14 cellular contexts compared by ENCODE assay signal in the genomic region with DNA sequence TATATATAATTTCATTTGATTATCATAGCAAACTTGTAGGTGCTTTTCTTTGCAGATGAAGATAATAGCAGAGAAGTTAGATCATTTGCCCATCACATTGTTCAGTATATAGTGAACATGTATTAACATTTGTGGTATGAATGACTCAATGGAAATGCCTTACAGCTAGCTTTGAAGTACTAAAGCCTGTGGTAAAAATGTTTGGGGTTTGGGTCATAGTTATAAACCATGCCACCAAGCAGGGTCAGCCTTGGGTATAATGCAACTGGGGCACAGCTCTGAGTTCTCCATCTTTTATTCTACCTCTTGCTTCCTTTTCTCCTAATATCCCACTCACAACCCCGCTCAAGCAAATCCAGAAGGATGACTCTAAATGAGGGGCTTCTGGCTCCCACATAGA.
A peak's percentile ranks its signal among the peaks of the same experiment; 100 is the strongest.
DNase-seq lines count a peak whose midpoint lies in the region; ATAC-seq and TF ChIP-seq lines count a peak whose summit lies in the region.
"Had no signal": no experiment of that assay in that cellular context is flagged by ENCODE, and none has a peak within 500 bp of the region (broad histone marks: within the 10 kb centered on the region; RNA-seq: fewer than 3 reads in every experiment).

No MANE protein-coding gene starts in this region.

- no peaks in the 10 kb centered on the region for H3K9me3 ChIP-seq in SK-N-SH
- H3K9me3 ChIP-seq in smooth muscle cell (replicated peaks; ENCODE audit: low read depth), result no peaks in the 10 kb centered on the region
- no peaks in the 10 kb centered on the region for H3K9me3 ChIP-seq in PC-9 (ENCODE audit: insufficient read depth, low read depth)
- H3K9me3 ChIP-seq: right lobe of liver, suprapubic skin had no signal

- no peak for TF ChIP-seq CTCF in SK-N-SH (IDR thresholded peaks at IDR 0.05)
- TF ChIP-seq CTCF in fibroblast of mammary gland (conservative IDR thresholded peaks at IDR 0.05; ENCODE audit: control insufficient read depth, insufficient read depth, low read depth, low read length), result no peak
- TF ChIP-seq CTCF in smooth muscle cell (IDR thresholded peaks at IDR 0.05; ENCODE audit: borderline replicate concordance, insufficient read depth, poor library complexity, severe bottlenecking), result no peak
- no peak for TF ChIP-seq CTCF in PC-9 (conservative IDR thresholded peaks at IDR 0.05)

- H3K9me2 ChIP-seq in SK-N-SH (no peaks in the 10 kb centered on the region), PC-9 (ENCODE audit: insufficient read depth) (no peaks in the 10 kb centered on the region)

- no peak overlapping the region for H2AFZ ChIP-seq in SK-N-SH (ENCODE audit: low read depth)
- no peak overlapping the region for H2AFZ ChIP-seq in smooth muscle cell (ENCODE audit: low read depth)
- no peak overlapping the region for H2AFZ ChIP-seq in PC-9

- peak in 1 of 2 experiments; percentile 36; a peak in 1 of 4 replicates for TF ChIP-seq EP300 in SK-N-SH (IDR thresholded peaks at IDR 0.05; ENCODE audit: borderline replicate concordance in 1 of 2, low read depth in 1 of 2, low read length in 1 of 2)

- no peaks in the 10 kb centered on the region for H3K79me2 ChIP-seq in SK-N-SH (ENCODE audit: insufficient read depth)
- no peaks in the 10 kb centered on the region for H3K79me2 ChIP-seq in smooth muscle cell (ENCODE audit: low read depth)
- H3K79me2 ChIP-seq in PC-9 (ENCODE audit: low read depth), result no peaks in the 10 kb centered on the region

- BruUV-seq in PC-9 (replicated peaks; lab: Mats Ljungman, UMichigan), result no TSS peak

- no peak for ATAC-seq in GM21737 (IDR thresholded peaks at IDR 0.05; ENCODE audit: unreplicated experiment)
- ATAC-seq in GM21447 (IDR thresholded peaks at IDR 0.05; ENCODE audit: unreplicated experiment), result no peak
- ATAC-seq: activated CD8-positive, alpha-beta T cell treated with anti-CD3 and anti-CD28 coated beads for 36 hours; right lobe of liver had no signal

- no peaks in the 10 kb centered on the region for H4K20me1 ChIP-seq in SK-N-SH (ENCODE audit: insufficient read depth)
- no peaks in the 10 kb centered on the region for H4K20me1 ChIP-seq in smooth muscle cell (ENCODE audit: low read depth)
- no peaks in the 10 kb centered on the region for H4K20me1 ChIP-seq in PC-9 (ENCODE audit: insufficient read depth)

- no peak for TF ChIP-seq RAD21 in SK-N-SH (IDR thresholded peaks at IDR 0.05; ENCODE audit: low read length)

- no peaks in the 10 kb centered on the region for H3K27me3 ChIP-seq in SK-N-SH (ENCODE audit: insufficient read depth)
- H3K27me3 ChIP-seq in smooth muscle cell (ENCODE audit: low read depth), result no peaks in the 10 kb centered on the region
- no peaks in the 10 kb centered on the region for H3K27me3 ChIP-seq in PC-9 (ENCODE audit: insufficient read depth, low read depth)
- H3K27me3 ChIP-seq: right lobe of liver, suprapubic skin had no signal

- H3K4me2 ChIP-seq in SK-N-SH, result no peak overlapping the region
- peak overlapping the region; percentile 71 for H3K4me2 ChIP-seq in smooth muscle cell
- no peak overlapping the region for H3K4me2 ChIP-seq in PC-9

- H3K27ac ChIP-seq in SK-N-SH (ENCODE audit: low read depth in 2 of 2, low read length in 1 of 2), result no peak overlapping the region
- peak overlapping the region; percentile 97 for H3K27ac ChIP-seq in smooth muscle cell (ENCODE audit: low read depth)
- H3K27ac ChIP-seq in PC-9, result no peak overlapping the region
- H3K27ac ChIP-seq: right lobe of liver, suprapubic skin had no signal

- POLR2A ChIA-PET in SK-N-SH (lab: Yijun Ruan, JAX) (no interaction called here), PC-9 (lab: Charles Lee; ENCODE audit: unreplicated experiment) (no interaction called here)

- H3F3A ChIP-seq in SK-N-SH (replicated peaks; ENCODE audit: insufficient read depth) (peaks cover 4% of the 10 kb centered on the region), smooth muscle cell (ENCODE audit: low read depth) (peaks cover 4% of the 10 kb centered on the region), PC-9 (ENCODE audit: insufficient read depth, low read depth) (no peaks in the 10 kb centered on the region)

- no peak overlapping the region for H3K9ac ChIP-seq in SK-N-SH
- peak overlapping the region; percentile 84 for H3K9ac ChIP-seq in smooth muscle cell (ENCODE audit: low read depth)

- CTCF ChIA-PET in SK-N-SH (lab: Yijun Ruan, JAX) (no interaction called here), PC-9 (lab: Charles Lee) (no interaction called here)

- WGBS in SK-N-SH (ENCODE audit: low lambda C conversion rate), result 82% methylated on average over 1 of the region's 1 CpG
- WGBS in smooth muscle cell (ENCODE audit: low lambda C conversion rate), result 61% methylated on average over 1 of the region's 1 CpG

- peaks cover 12 to 17% of the 10 kb centered on the region in 2 experiments; a peak in 3 of 4 replicates for H3K4me1 ChIP-seq in SK-N-SH (ENCODE audit: control insufficient read depth in 1 of 2, insufficient read depth in 2 of 2, low read depth in 1 of 2, low read length in 1 of 2)
- H3K4me1 ChIP-seq in smooth muscle cell (ENCODE audit: low read depth), result peaks cover 13% of the 10 kb centered on the region
- H3K4me1 ChIP-seq in PC-9 (replicated peaks; ENCODE audit: insufficient read depth), result no peaks in the 10 kb centered on the region
- H3K4me1 ChIP-seq: right lobe of liver, suprapubic skin had no signal

- H3K36me3 ChIP-seq in SK-N-SH (replicated peaks in 1 of 2; ENCODE audit: control insufficient read depth in 1 of 2, insufficient read depth in 2 of 2, low read length in 1 of 2) (no peaks in the 10 kb centered on the region), smooth muscle cell (ENCODE audit: low read depth) (no peaks in the 10 kb centered on the region), PC-9 (ENCODE audit: low read depth) (no peaks in the 10 kb centered on the region)
- H3K36me3 ChIP-seq: right lobe of liver, suprapubic skin had no signal

- H3K4me3 ChIP-seq in SK-N-SH (ENCODE audit: low read depth in 2 of 2, low read length in 1 of 2) (no peak overlapping the region), fibroblast of mammary gland (ENCODE audit: control insufficient read depth, low read depth, low read length) (no peak overlapping the region), smooth muscle cell (no peak overlapping the region), PC-9 (no peak overlapping the region)
- H3K4me3 ChIP-seq: right lobe of liver, suprapubic skin had no signal

- peak; percentile 80 for DNase-seq in H4 (ENCODE audit: low spot score)
- DNase-seq in SK-N-SH, result no peak
- DNase-seq in fibroblast of mammary gland (ENCODE audit: low read depth), result peak; percentile 65
- DNase-seq in smooth muscle cell (lab: John Stamatoyannopoulos, UW; ENCODE audit: unreplicated experiment), result no peak
- no peak for DNase-seq in PC-9
- DNase-seq: activated CD8-positive, alpha-beta T cell treated with anti-CD3 and anti-CD28 coated beads for 36 hours; activated effector memory CD4-positive, alpha-beta T cell treated with Interleukin-2 at 50 U/mL for 16 hours; NCI-H1105; OCI-M1; right lobe of liver; T-helper 9 cell had no signal

- intact Hi-C loops in PC-9 (cut with micrococcal nuclease; ENCODE audit: unreplicated experiment), result no loop called here

TF ChIP-seq in SK-N-SH, 30 proteins besides CTCF, POLR2A, EP300 and RAD21:
- TF ChIP-seq TCF12 (IDR thresholded peaks at IDR 0.05) (peak; percentile 40; the same call in 1 of the 2 replicates), JUND (IDR thresholded peaks at IDR 0.05) (peak; percentile 57), FOXJ3 (CRISPR knock-in tag; IDR thresholded peaks at IDR 0.05) (no peak), RCOR1 (IDR thresholded peaks at IDR 0.05; ENCODE audit: low read length) (no peak), FOSL2 (IDR thresholded peaks at IDR 0.05; ENCODE audit: borderline replicate concordance, low read depth) (peak; percentile 42; the same call in 1 of the 2 replicates)
- TF ChIP-seq, protein P1, sequence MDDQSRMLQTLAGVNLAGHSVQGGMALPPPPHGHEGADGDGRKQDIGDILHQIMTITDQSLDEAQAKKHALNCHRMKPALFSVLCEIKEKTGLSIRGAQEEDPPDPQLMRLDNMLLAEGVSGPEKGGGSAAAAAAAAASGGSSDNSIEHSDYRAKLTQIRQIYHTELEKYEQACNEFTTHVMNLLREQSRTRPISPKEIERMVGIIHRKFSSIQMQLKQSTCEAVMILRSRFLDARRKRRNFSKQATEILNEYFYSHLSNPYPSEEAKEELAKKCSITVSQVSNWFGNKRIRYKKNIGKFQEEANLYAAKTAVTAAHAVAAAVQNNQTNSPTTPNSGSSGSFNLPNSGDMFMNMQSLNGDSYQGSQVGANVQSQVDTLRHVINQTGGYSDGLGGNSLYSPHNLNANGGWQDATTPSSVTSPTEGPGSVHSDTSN (IDR thresholded peaks at IDR 0.05), result peak; percentile 32; the same call in 1 of the 2 replicates
TF ChIP-seq in SK-N-SH: peak in this region for 4.

Comparison
In these comparisons a context has a peak if more than half of its experiments do, and no peak if none do; other contexts are left out.
1. DNase-seq: peak in H4 (single experiment) and fibroblast of mammary gland (single experiment); none in SK-N-SH (single experiment), smooth muscle cell (single experiment) and PC-9 (0 of 2).